20 cellular contexts compared by ENCODE assay signal in the genomic region with DNA sequence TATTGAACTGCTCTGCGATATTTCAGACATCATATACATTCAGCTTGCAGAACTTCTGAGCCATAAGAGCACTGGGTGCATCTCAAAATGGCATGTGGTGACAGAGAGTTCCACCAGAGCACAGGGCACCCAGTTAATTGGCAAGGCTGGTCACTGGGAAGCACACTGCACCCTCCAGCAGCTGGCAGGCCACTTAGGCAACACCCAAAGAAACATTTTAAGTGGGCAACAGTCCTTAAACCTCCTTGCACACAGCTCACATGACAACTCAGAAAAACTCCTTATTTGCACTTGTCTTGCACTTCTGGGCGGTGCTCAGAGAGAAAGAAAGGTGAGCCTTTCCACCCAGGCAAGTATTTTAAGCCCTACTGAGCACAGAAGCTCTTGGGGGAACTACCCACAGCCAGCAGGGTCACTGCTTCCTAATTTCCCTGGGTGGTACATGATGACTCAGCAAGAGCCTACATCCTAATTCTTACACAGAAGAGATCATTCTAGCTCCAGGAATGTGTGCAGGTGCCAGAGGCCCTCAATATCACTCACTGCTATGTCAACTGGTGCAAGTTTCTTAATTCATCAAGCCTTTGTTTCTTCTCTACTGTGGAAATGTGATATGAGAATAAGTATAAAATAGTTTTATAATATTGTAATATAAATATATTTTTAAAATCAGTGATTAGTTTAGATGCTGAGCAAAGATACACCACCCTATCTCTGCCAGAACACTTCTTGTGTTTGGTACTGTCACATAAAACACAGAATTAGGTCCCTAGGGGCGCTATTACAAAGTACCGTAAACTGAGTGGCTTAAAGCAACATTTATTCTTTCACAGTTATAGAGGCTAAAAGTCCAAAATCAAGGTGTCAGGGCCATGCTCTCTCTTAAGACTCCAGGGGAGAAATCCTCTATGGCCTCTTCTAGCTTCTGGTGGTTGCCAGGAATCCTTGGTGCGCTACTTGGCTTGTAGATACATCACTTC.
"Had no signal": no experiment of that assay in that cellular context is flagged by ENCODE, and none has a peak within 500 bp of the region (broad histone marks: within the 10 kb centered on the region; RNA-seq: fewer than 3 reads in every experiment).

No MANE protein-coding gene starts in this region.

- H3K9me3 ChIP-seq: ascending aorta, gastrocnemius medialis, heart left ventricle, neutrophil, tibial nerve had no signal

- H3K4me1 ChIP-seq: ascending aorta, gastrocnemius medialis, heart left ventricle, tibial nerve had no signal

- H3K4me3 ChIP-seq: ascending aorta, gastrocnemius medialis, heart left ventricle, tibial nerve had no signal

- ATAC-seq: activated CD4-positive, CD25-positive, alpha-beta regulatory T cell treated with anti-CD3 and anti-CD28 coated beads, Interleukin-2, amount 50 U/mL, for 24 hours; effector memory CD8-positive, alpha-beta T cell; gastrocnemius medialis; heart left ventricle; left colon; naive thymus-derived CD4-positive, alpha-beta T cell had no signal

- H3K36me3 ChIP-seq: ascending aorta, gastrocnemius medialis, heart left ventricle, neutrophil, tibial nerve had no signal

- H3K27me3 ChIP-seq: ascending aorta, gastrocnemius medialis, heart left ventricle, neutrophil, tibial nerve had no signal

- H3K27ac ChIP-seq: ascending aorta, epithelial cell of prostate, gastrocnemius medialis, heart left ventricle, neutrophil, tibial nerve had no signal

- DNase-seq: activated CD4-positive, alpha-beta T cell treated with anti-CD3 and anti-CD28 coated beads, Interleukin-2, amount 50 U/mL, for 1 hour; activated CD8-positive, alpha-beta memory T cell treated with anti-CD3 and anti-CD28 coated beads for 24 hours; activated naive CD4-positive, alpha-beta T cell treated with anti-CD3 and anti-CD28 coated beads for 36 hours; dermis blood vessel endothelial cell; effector memory CD8-positive, alpha-beta T cell; gastrocnemius medialis; heart left ventricle; left colon; mammary epithelial cell; naive thymus-derived CD4-positive, alpha-beta T cell; retina; stimulated activated CD4-positive, alpha-beta T cell treated with anti-CD3 and anti-CD28 coated beads, Interleukin-15, amount 100 ng/mL, for 24 hours; stimulated activated CD4-positive, alpha-beta T cell treated with anti-CD3 and anti-CD28 coated beads, Interleukin-4, amount 100 ng/mL, for 24 hours; stimulated activated naive CD4-positive, alpha-beta T cell; T-helper 9 cell had no signal
